Comparison of ENCODE assay signal across 14 cellular contexts in the genomic region with DNA sequence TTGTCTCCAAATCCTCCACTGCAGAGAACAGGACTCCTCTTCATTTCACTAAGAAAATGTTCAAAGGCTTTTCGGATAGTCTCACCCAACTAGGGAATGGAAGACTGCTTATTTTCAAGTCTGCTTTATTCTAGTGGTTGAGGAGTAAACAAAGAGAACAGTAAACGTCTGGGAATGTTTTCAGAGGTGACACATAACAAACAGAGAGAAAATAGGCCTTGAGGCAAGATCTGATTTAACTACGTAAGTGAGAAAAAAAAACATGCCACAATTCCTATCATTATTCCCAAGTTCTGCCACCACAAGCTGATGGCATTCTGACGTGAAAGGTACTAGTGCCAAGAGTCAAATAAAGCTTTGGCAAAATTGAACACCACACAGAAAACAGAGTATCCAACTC. TPM values are rescaled to one million over a fixed set of nuclear protein-coding genes. Genes with fewer than 3 reads are reported as not detected.
DNase-seq lines count a peak whose midpoint lies in the region; ATAC-seq lines count a peak whose summit lies in the region.
"Had no signal": no experiment of that assay in that cellular context is flagged by ENCODE, and none has a peak within 500 bp of the region (broad histone marks: within the 10 kb centered on the region; RNA-seq: fewer than 3 reads in every experiment).

No MANE protein-coding gene starts in this region.

- no peaks in the 10 kb centered on the region for H3K36me3 ChIP-seq in adipocyte (ENCODE audit: control insufficient read depth, insufficient read depth, low read length, severe bottlenecking)
- H3K36me3 ChIP-seq: cardiac muscle cell, thyroid gland had no signal

- DNase-seq in AG08395 (ENCODE audit: low spot score) (peak; percentile 78), H4 (ENCODE audit: low spot score) (peak; percentile 84), adipocyte (ENCODE audit: low read depth) (peak; percentile 80), kidney tubule cell (ENCODE audit: low spot score) (peak; percentile 68), COLO829 (ENCODE audit: low spot score) (no peak)
- DNase-seq: activated CD4-positive, alpha-beta T cell treated with anti-CD3 and anti-CD28 coated beads, Interleukin-2, amount 50 U/mL, for 48 hours; heart right ventricle; NCI-H1417 treated with DMSO at 0.1 percent for 48 hours; stimulated activated CD4-positive, alpha-beta T cell treated with anti-CD3 and anti-CD28 coated beads, Interleukin-4, amount 100 ng/mL, for 1 hour; thyroid gland had no signal

- ATAC-seq in GM18858 (IDR thresholded peaks at IDR 0.05; ENCODE audit: unreplicated experiment) (no peak), HG03196 (IDR thresholded peaks at IDR 0.05; ENCODE audit: unreplicated experiment) (no peak), GM21381 (IDR thresholded peaks at IDR 0.05; ENCODE audit: unreplicated experiment) (no peak)
- ATAC-seq: heart right ventricle had no signal

- H3K4me1 ChIP-seq in adipocyte (ENCODE audit: control insufficient read depth, insufficient read depth, low read length) = peaks cover 42% of the 10 kb centered on the region

- no peaks in the 10 kb centered on the region for H3K9me3 ChIP-seq in adipocyte (ENCODE audit: control insufficient read depth, low read length)
- H3K9me3 ChIP-seq: heart right ventricle, thyroid gland had no signal

- no peaks in the 10 kb centered on the region for H3K27me3 ChIP-seq in adipocyte (replicated peaks; ENCODE audit: control insufficient read depth, insufficient read depth, low read length)
- H3K27me3 ChIP-seq: cardiac muscle cell, heart right ventricle, thyroid gland had no signal

- H3K9ac ChIP-seq in adipocyte (ENCODE audit: low read length) = no peak overlapping the region

- H3K4me3 ChIP-seq in adipocyte (ENCODE audit: low read length) = no peak overlapping the region
- H3K4me3 ChIP-seq: cardiac muscle cell, heart right ventricle, thyroid gland had no signal

RNA-seq across cellular contexts. Expression of a gene that starts 16.7 kb away (rescaled TPM):
- 6.3 and 7.3 TPM in 2 replicates for total RNA-seq in H4 (2014; rRNA removed; shearing (Covaris generic))
